In genomic region chr17:13874134-13874533, GRCh38 we compare ENCODE assay signal across 35 cellular contexts.
DNase-seq lines count a peak whose midpoint lies in the region; ATAC-seq, FAIRE-seq and TF ChIP-seq lines count a peak whose summit lies in the region.
"Had no signal": no experiment of that assay in that cellular context is flagged by ENCODE, and none has a peak within 500 bp of the region (broad histone marks: within the 10 kb centered on the region; RNA-seq: fewer than 3 reads in every experiment).

No MANE protein-coding gene starts in this region.

- DNase-seq in K562 (ENCODE audit: extremely low read depth in 1 of 4, low spot score in 3 of 4) = no peak
- no peak for DNase-seq in endodermal cell
- DNase-seq in sigmoid colon = no peak
- DNase-seq: 8988T; ACHN; AML-193; BE2C; C1 segment of cervical spinal cord; Caco-2; Calu3; CD4-positive, alpha-beta memory T cell; CD4-positive, alpha-beta T cell; CD4-positive, CD25-positive, alpha-beta regulatory T cell; CD8-positive, alpha-beta memory T cell; CD8-positive, alpha-beta T cell; COR-L47; DMS 273 treated with DMSO at 0.1 percent for 48 hours; DMS153; DMS53; DMS79; DMS79 treated with DMSO at 0.1 percent for 48 hours; DND-41; EL had no signal

- peaks cover 98% of the 10 kb centered on the region for H3K27me3 Mint-ChIP-seq in endodermal cell (ENCODE audit: insufficient read depth)
- H3K27me3 Mint-ChIP-seq: B cell; CD4-positive, alpha-beta memory T cell; CD4-positive, alpha-beta T cell; CD4-positive, CD25-positive, alpha-beta regulatory T cell; CD8-positive, alpha-beta memory T cell had no signal

- no peak overlapping the region for H3K4me3 Mint-ChIP-seq in endodermal cell
- H3K4me3 Mint-ChIP-seq: B cell; CD14-positive monocyte; CD4-positive, alpha-beta memory T cell; CD4-positive, alpha-beta T cell; CD4-positive, CD25-positive, alpha-beta regulatory T cell; CD8-positive, alpha-beta memory T cell; CD8-positive, alpha-beta T cell had no signal

- H3K36me3 ChIP-seq in HEK293 (ENCODE audit: control insufficient read depth in 2 of 2, insufficient read depth in 1 of 2, low read length in 2 of 2) (no peaks in the 10 kb centered on the region), K562 (ENCODE audit: control insufficient read depth, insufficient read depth, low read length) (no peaks in the 10 kb centered on the region), endodermal cell (ENCODE audit: control insufficient read depth, insufficient read depth, low read length) (no peaks in the 10 kb centered on the region), sigmoid colon (no peaks in the 10 kb centered on the region)
- H3K36me3 ChIP-seq: BE2C, BLaER1 had no signal

- H2AFZ ChIP-seq in K562 (ENCODE audit: low read depth, low read length) = no peak overlapping the region

- H3K27ac Mint-ChIP-seq in endodermal cell = no peak overlapping the region
- H3K27ac Mint-ChIP-seq: CD4-positive, alpha-beta memory T cell; CD4-positive, alpha-beta T cell; CD8-positive, alpha-beta memory T cell; CD8-positive, alpha-beta T cell had no signal

- FAIRE-seq in K562 (lab: Jason Lieb, UNC) = no peak
- FAIRE-seq: A204.1, A549, D721Med had no signal

- no peak overlapping the region for H3K4me2 ChIP-seq in K562 (ENCODE audit: insufficient read depth, low read length)
- H3K4me2 ChIP-seq: A549, BLaER1 had no signal

- H4K20me1 ChIP-seq in K562 (replicated peaks; ENCODE audit: control insufficient read depth, insufficient read depth, low read length) = no peaks in the 10 kb centered on the region
- H4K20me1 ChIP-seq: BLaER1; BLaER1 treated with 17β-estradiol and CSF1 and Interleukin-3, amounts not matched to agents 10 nM and 100 nM had no signal

- no peaks in the 10 kb centered on the region for H3K4me1 ChIP-seq in HEK293 (ENCODE audit: control insufficient read depth, insufficient read depth, low read length)
- H3K4me1 ChIP-seq in K562 (replicated peaks in 1 of 2; ENCODE audit: control insufficient read depth in 2 of 2, insufficient read depth in 2 of 2, low read length in 2 of 2) = no peaks in the 10 kb centered on the region
- H3K4me1 ChIP-seq in endodermal cell (ENCODE audit: control insufficient read depth, insufficient read depth, low read length) = peaks cover 8% of the 10 kb centered on the region
- no peaks in the 10 kb centered on the region for H3K4me1 ChIP-seq in sigmoid colon
- H3K4me1 ChIP-seq: A549, BE2C, Caco-2 had no signal

- intact Hi-C loops in K562 (cut with micrococcal nuclease) (no loop called here), sigmoid colon (cut with DNase I) (no loop called here)

- H3K4me3 ChIP-seq in HEK293 (ENCODE audit: low read depth, low read length) (no peak overlapping the region), K562 (no peak overlapping the region), endodermal cell (ENCODE audit: low read length) (peak overlapping the region; percentile 5), sigmoid colon (no peak overlapping the region)
- H3K4me3 ChIP-seq: A549; BLaER1; BLaER1 treated with 17β-estradiol and CSF1 and Interleukin-3, amounts not matched to agents 10 nM and 100 nM had no signal

- TF ChIP-seq EP300 in K562 (IDR thresholded peaks at IDR 0.05; ENCODE audit: low read length) (no peak), sigmoid colon (IDR thresholded peaks at IDR 0.05) (no peak)

- H3K9me3 Mint-ChIP-seq in endodermal cell = no peaks in the 10 kb centered on the region
- H3K9me3 Mint-ChIP-seq: CD4-positive, alpha-beta T cell; CD8-positive, alpha-beta memory T cell; CD8-positive, alpha-beta T cell had no signal

- no peaks in the 10 kb centered on the region for H3K9me1 ChIP-seq in K562 (ENCODE audit: control insufficient read depth, insufficient read depth, low read length)

- no peak for TF ChIP-seq POLR2A in K562 (conservative IDR thresholded peaks at IDR 0.05)
- TF ChIP-seq POLR2A in sigmoid colon (IDR thresholded peaks at IDR 0.05) = no peak

- H3K79me2 ChIP-seq in K562 (ENCODE audit: control insufficient read depth, insufficient read depth, low read length) = no peaks in the 10 kb centered on the region

- peaks cover 18% of the 10 kb centered on the region for H3K4me1 Mint-ChIP-seq in endodermal cell
- H3K4me1 Mint-ChIP-seq: B cell; CD14-positive monocyte; CD4-positive, alpha-beta memory T cell; CD4-positive, CD25-positive, alpha-beta regulatory T cell; CD8-positive, alpha-beta memory T cell had no signal

- no peak overlapping the region for H3K9ac ChIP-seq in K562 (ENCODE audit: insufficient read depth in 1 of 2, low read depth in 2 of 2, low read length in 2 of 2)
- no peak overlapping the region for H3K9ac ChIP-seq in endodermal cell (ENCODE audit: extremely low read depth, low read length, poor library complexity, severe bottlenecking)
- H3K9ac ChIP-seq: BLaER1; BLaER1 treated with 17β-estradiol and CSF1 and Interleukin-3, amounts not matched to agents 10 nM and 100 nM had no signal

- no peaks in the 10 kb centered on the region; a peak in 3 of 5 replicates for H3K27me3 ChIP-seq in K562 (ENCODE audit: control insufficient read depth in 2 of 2, insufficient read depth in 2 of 2, low read length in 2 of 2)
- peaks cover 90% of the 10 kb centered on the region for H3K27me3 ChIP-seq in endodermal cell (ENCODE audit: control insufficient read depth, insufficient read depth, low read length, poor library complexity, severe bottlenecking)
- no peaks in the 10 kb centered on the region for H3K27me3 ChIP-seq in sigmoid colon
- H3K27me3 ChIP-seq: BE2C; BLaER1; BLaER1 treated with 17β-estradiol and CSF1 and Interleukin-3, amounts not matched to agents 10 nM and 100 nM had no signal

- no peak for TF ChIP-seq RAD21 in K562 (CRISPR knock-in tag; conservative IDR thresholded peaks at IDR 0.05 in 1 of 2, IDR thresholded peaks at IDR 0.05 in 1 of 2)

- TF ChIP-seq CTCF in HEK293 (tag by site-specific recombination; IDR thresholded peaks at IDR 0.05) = no peak
- no peak for TF ChIP-seq CTCF in K562 (IDR thresholded peaks at IDR 0.05 in 2 of 3, conservative IDR thresholded peaks at IDR 0.05 in 1 of 3; ENCODE audit: insufficient read depth in 2 of 3, low read depth in 1 of 3, low read length in 3 of 3)
- TF ChIP-seq CTCF in endodermal cell (conservative IDR thresholded peaks at IDR 0.05) = no peak
- TF ChIP-seq CTCF in sigmoid colon (IDR thresholded peaks at IDR 0.05) = no peak

- H3K9me3 ChIP-seq in HEK293 (ENCODE audit: control insufficient read depth, insufficient read depth, low read depth, low read length) (no peaks in the 10 kb centered on the region), K562 (replicated peaks; ENCODE audit: control insufficient read depth, insufficient read depth, low read depth, low read length) (no peaks in the 10 kb centered on the region), endodermal cell (ENCODE audit: control insufficient read depth, low read length) (peaks cover 7% of the 10 kb centered on the region), sigmoid colon (no peaks in the 10 kb centered on the region)
- H3K9me3 ChIP-seq: A549, BE2C, BLaER1, Caco-2 had no signal

- ATAC-seq in K562 (no peak), HG03108 (IDR thresholded peaks at IDR 0.05; ENCODE audit: unreplicated experiment) (no peak), HG02623 (IDR thresholded peaks at IDR 0.05; ENCODE audit: unreplicated experiment) (no peak)
- ATAC-seq: A549; CD8-positive, alpha-beta T cell had no signal

- no TSS peak for BruUV-seq in K562 (replicated peaks; lab: Mats Ljungman, UMichigan)

- POLR2A ChIA-PET in HEK293 (lab: Yijun Ruan, JAX) = no interaction called here
- POLR2A ChIA-PET in K562 (lab: Yijun Ruan, JAX) = no interaction called here

- no peaks in the 10 kb centered on the region for H3K36me3 Mint-ChIP-seq in endodermal cell (ENCODE audit: low read depth)
- H3K36me3 Mint-ChIP-seq: CD14-positive monocyte; CD8-positive, alpha-beta T cell had no signal

- in situ Hi-C loops in K562 (cut with MboI) = no loop called here

- CTCF ChIA-PET in HEK293 (lab: Yijun Ruan, JAX) = interaction anchor here (0.7 to 1.2 kb wide), 2 partner anchors 11 to 36 kb away, joined by 3 read pairs; no protein-coding TSS in a partner anchor
- CTCF ChIA-PET in K562 (lab: Yijun Ruan, JAX; ENCODE audit: low intra/inter-chr PET ratio) = no interaction called here

- 6% methylated on average over 3 of the region's 3 CpGs for WGBS in K562 (ENCODE audit: insufficient coverage, low coverage, missing lambda C conversion rate)
- WGBS in endodermal cell (ENCODE audit: insufficient coverage in 1 of 2, insufficient read length in 1 of 2), 2 experiments = 92 to 94% methylated on average over 2 to 3 of the region's 3 CpGs
- WGBS in sigmoid colon, 2 donors = 92% methylated on average over 3 of the region's 3 CpGs

- no peak overlapping the region for H3K27ac ChIP-seq in HEK293 (ENCODE audit: extremely low read depth, low read depth, low read length)
- H3K27ac ChIP-seq in K562 (ENCODE audit: extremely low read depth, low read depth, low read length) = no peak overlapping the region
- H3K27ac ChIP-seq in endodermal cell (ENCODE audit: low read depth, low read length) = no peak overlapping the region
- no peak overlapping the region for H3K27ac ChIP-seq in sigmoid colon
- H3K27ac ChIP-seq: 22Rv1; A549; BLaER1; BLaER1 treated with 17β-estradiol and CSF1 and Interleukin-3, amounts not matched to agents 10 nM and 100 nM; C4-2B had no signal

TF ChIP-seq in HEK293, 187 proteins besides CTCF, POLR2A, EP300 and RAD21:
- TF ChIP-seq IKZF3 (tag by site-specific recombination; IDR thresholded peaks at IDR 0.05) (no peak), ZNF146 (tag by site-specific recombination; IDR thresholded peaks at IDR 0.05) (peak; percentile 79), SP7 (tag by site-specific recombination; IDR thresholded peaks at IDR 0.05) (no peak), FEZF1 (tag by site-specific recombination; IDR thresholded peaks at IDR 0.05) (no peak), SETDB1 (IDR thresholded peaks at IDR 0.05; ENCODE audit: insufficient read length, low read length) (no peak), ZNF521 (tag by site-specific recombination; IDR thresholded peaks at IDR 0.05) (no peak)

TF ChIP-seq in K562, 482 proteins besides CTCF, POLR2A, EP300 and RAD21:
- no peak for TF ChIP-seq SIRT6 (IDR thresholded peaks at IDR 0.05; ENCODE audit: low read depth, low read length)
- peak; percentile 47 for TF ChIP-seq RBM25 (IDR thresholded peaks at IDR 0.05; ENCODE audit: low read depth, low read length, severe bottlenecking)
- no peak for TF ChIP-seq ZNF140 (CRISPR knock-in tag; IDR thresholded peaks at IDR 0.05)
- peak; percentile 63 for TF ChIP-seq ZNF146 (CRISPR knock-in tag; IDR thresholded peaks at IDR 0.05; ENCODE audit: unreplicated experiment)
- no peak for TF ChIP-seq ZZZ3 (IDR thresholded peaks at IDR 0.05)
TF ChIP-seq in K562: peak in this region for 2.

Comparison
In these comparisons a context has a peak if more than half of its experiments do, and no peak if none do; other contexts are left out.
1. Of the 44 proteins assayed by ChIP-seq in both K562 and HEK293: peak only in K562: none; only in HEK293: none; in both: ZNF146; in neither: 43.